Comparison of ENCODE assay signal across 30 cellular contexts in the genomic region with DNA sequence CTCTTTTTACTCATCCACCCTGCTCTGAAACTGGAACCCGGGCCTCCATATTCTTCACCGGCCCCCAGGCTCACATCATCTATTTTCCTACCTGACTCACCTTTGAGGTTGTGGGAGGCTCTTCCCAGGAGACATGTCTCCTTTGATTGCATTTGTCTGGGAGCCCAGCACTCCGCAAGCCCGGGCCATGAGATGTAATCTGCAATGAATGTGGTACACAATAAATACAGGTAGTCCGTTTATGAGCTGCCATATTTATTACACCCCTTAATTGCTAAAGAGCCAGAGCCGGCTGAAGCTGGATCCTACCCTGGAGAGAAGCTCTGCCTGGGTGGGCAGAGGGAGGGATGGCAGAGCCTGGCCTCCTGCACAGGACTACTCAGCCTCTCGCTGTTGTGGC.
"Had no signal": no experiment of that assay in that cellular context is flagged by ENCODE, and none has a peak within 500 bp of the region (broad histone marks: within the 10 kb centered on the region; RNA-seq: fewer than 3 reads in every experiment).

No MANE protein-coding gene starts in this region.

- H3K27me3 ChIP-seq: heart right ventricle, hepatocyte, neural progenitor cell, ovary, suprapubic skin, tibial artery, upper lobe of right lung had no signal

- H3K27ac ChIP-seq: heart right ventricle, hepatocyte, left ventricle myocardium inferior, neural progenitor cell, neutrophil, ovary, prostate gland, suprapubic skin, thoracic aorta, tibial artery, upper lobe of right lung had no signal

- DNase-seq: heart right ventricle; immature natural killer cell; kidney; left colon; left ventricle myocardium inferior; mesendoderm; naive B cell; natural killer cell; nephron progenitor cell; occipital lobe; ovary; retina; stimulated activated CD4-positive, alpha-beta T cell treated with anti-CD3 and anti-CD28 coated beads, Interleukin-12 subunit alpha, Interleukin-12 subunit beta, amount 100 ng/mL, for 4 hours; stimulated activated CD4-positive, alpha-beta T cell treated with anti-CD3 and anti-CD28 coated beads, Interleukin-15, amount 100 ng/mL, for 24 hours; stimulated activated CD4-positive, alpha-beta T cell treated with anti-CD3 and anti-CD28 coated beads, Interleukin-2, amount 100 ng/mL, for 24 hours; stimulated activated CD4-positive, alpha-beta T cell treated with anti-CD3 and anti-CD28 coated beads, Interleukin-4, amount 100 ng/mL, for 1 hour; stimulated activated naive B cell treated with anti-CD40 and anti-IgM and Interleukin-4, amounts not matched to agents 10 μg/mL and 1 μg/mL and 100 μg/mL, for 72 hours; tibial artery; trophoblast cell; upper lobe of right lung had no signal

- H3K36me3 ChIP-seq: neutrophil, ovary, prostate gland, suprapubic skin, thoracic aorta, upper lobe of right lung had no signal

- H3K4me1 ChIP-seq: prostate gland, suprapubic skin, upper lobe of right lung had no signal

- H3K9ac ChIP-seq: neural progenitor cell had no signal

- ATAC-seq: left colon; natural killer cell; right cardiac atrium; sciatic nerve; stimulated activated naive B cell treated with anti-CD40 and anti-IgM and Interleukin-4, amounts not matched to agents 10 μg/mL and 1 μg/mL and 100 μg/mL, for 72 hours; upper lobe of right lung had no signal

- H3K9me3 ChIP-seq: neutrophil, ovary, prostate gland, suprapubic skin, thoracic aorta, upper lobe of right lung had no signal

- H3K4me3 ChIP-seq: heart right ventricle, hepatocyte, left ventricle myocardium inferior, lung, neural progenitor cell, ovary, prostate gland, skin epidermis, suprapubic skin, thoracic aorta, tibial artery, upper lobe of right lung had no signal
